16 cellular contexts compared by ENCODE assay signal in the genomic region with DNA sequence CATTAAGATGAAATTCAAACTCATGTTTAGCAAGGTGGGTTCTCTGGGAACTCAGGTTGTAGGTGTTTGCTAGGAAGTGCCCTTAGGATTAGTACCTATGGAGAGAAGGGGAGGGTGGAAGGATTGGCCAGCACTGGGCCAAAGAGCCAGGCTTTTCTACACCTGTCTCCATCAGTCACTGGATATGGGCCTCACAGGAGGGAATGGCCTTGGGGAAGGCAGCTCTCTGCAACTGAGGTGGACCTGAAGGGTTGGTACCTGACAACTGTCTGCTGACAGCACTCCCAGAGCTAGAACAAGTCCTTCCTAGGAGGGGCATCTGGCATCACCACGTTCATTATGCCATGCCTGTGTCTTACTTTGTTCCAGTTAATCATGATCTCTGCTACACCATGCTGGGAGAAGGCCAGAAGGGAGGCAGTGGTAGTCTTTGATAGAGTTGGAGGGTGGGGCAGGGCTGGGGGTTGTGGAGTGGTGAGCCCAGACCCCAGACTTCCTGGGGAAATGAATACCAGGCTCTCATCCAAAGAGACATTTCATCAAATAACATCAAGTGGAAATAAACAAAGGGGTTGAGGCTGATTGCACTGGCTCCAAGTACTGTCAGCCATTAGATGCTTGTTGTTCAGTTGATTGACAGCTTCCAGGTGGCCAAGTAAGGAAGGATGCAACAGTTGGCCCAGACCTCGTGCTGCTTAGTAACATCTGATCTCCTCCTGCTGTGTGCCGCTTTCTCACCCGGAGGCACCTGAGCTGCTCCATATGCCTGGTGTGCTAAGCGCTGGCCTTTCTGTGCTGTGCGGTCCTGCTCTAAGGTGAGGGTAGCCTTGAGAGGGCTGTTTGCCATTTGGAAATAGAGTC.
DNase-seq lines count a peak whose midpoint lies in the region; ATAC-seq and TF ChIP-seq lines count a peak whose summit lies in the region.
"Had no signal": no experiment of that assay in that cellular context is flagged by ENCODE, and none has a peak within 500 bp of the region (broad histone marks: within the 10 kb centered on the region; RNA-seq: fewer than 3 reads in every experiment).

No MANE protein-coding gene starts in this region.

- H3K36me3 ChIP-seq in SJCRH30: no peaks in the 10 kb centered on the region
- no peaks in the 10 kb centered on the region for H3K36me3 ChIP-seq in parathyroid adenoma (ENCODE audit: control insufficient read depth, insufficient read depth, low read length)

- TF ChIP-seq CTCF in GM12865 (IDR thresholded peaks at IDR 0.05; ENCODE audit: insufficient read depth, low read depth, low read length, missing control alignments) (no peak), parathyroid adenoma (IDR thresholded peaks at IDR 0.05) (no peak)

- no peaks in the 10 kb centered on the region for H3K9me3 ChIP-seq in SJCRH30 (replicated peaks)
- no peaks in the 10 kb centered on the region for H3K9me3 ChIP-seq in parathyroid adenoma (ENCODE audit: control insufficient read depth, low read length)

- no peak overlapping the region for H3K9ac ChIP-seq in parathyroid adenoma

- DNase-seq in DMS79 treated with DMSO at 0.1 percent for 48 hours (lab: John Stamatoyannopoulos, UW) (peak; percentile 6), DMS79 (lab: John Stamatoyannopoulos, UW) (no peak), GM12865 (ENCODE audit: low read depth) (peak; percentile 4), SJCRH30 (peak; percentile 16 to 55), T-helper 1 cell (no peak)
- DNase-seq in activated CD4-positive, alpha-beta T cell treated with anti-CD3 and anti-CD28 coated beads for 48 hours: no peak
- DNase-seq: 8988T; CD8-positive, alpha-beta memory T cell; H7; NCI-H1436 treated with DMSO at 0.1 percent for 48 hours; NCI-H226; NCI-H774 had no signal

- H3K27ac ChIP-seq in SJCRH30 (no peak overlapping the region), parathyroid adenoma (no peak overlapping the region)
- H3K27ac ChIP-seq: HL-60 had no signal

- H3K4me1 ChIP-seq in SJCRH30: no peaks in the 10 kb centered on the region; the same call in 1 of the 2 replicates
- no peaks in the 10 kb centered on the region for H3K4me1 ChIP-seq in parathyroid adenoma

- H3K79me2 ChIP-seq in parathyroid adenoma: no peaks in the 10 kb centered on the region

- H3K27me3 ChIP-seq in SJCRH30 (no peaks in the 10 kb centered on the region), parathyroid adenoma (ENCODE audit: control insufficient read depth, insufficient read depth, low read length) (no peaks in the 10 kb centered on the region)

- peak overlapping the region; percentile 34 for H2AFZ ChIP-seq in parathyroid adenoma

- H3K4me2 ChIP-seq in parathyroid adenoma (ENCODE audit: low read length): no peak overlapping the region

- no peak for ATAC-seq in GM21825 (IDR thresholded peaks at IDR 0.05; ENCODE audit: unreplicated experiment)
- ATAC-seq: Panc1 had no signal

- H3K4me3 ChIP-seq in GM12865 (ENCODE audit: low read depth, low read length): no peak overlapping the region
- no peak overlapping the region for H3K4me3 ChIP-seq in SJCRH30
- no peak overlapping the region for H3K4me3 ChIP-seq in parathyroid adenoma (ENCODE audit: low read depth, low read length)

Comparison
In these comparisons a context has a peak if more than half of its experiments do, and no peak if none do; other contexts are left out.
1. DNase-seq: peak in DMS79 treated with DMSO at 0.1 percent for 48 hours (single experiment), GM12865 (single experiment) and SJCRH30 (2 of 2); none in DMS79 (single experiment), T-helper 1 cell (0 of 5) and activated CD4-positive, alpha-beta T cell treated with anti-CD3 and anti-CD28 coated beads for 48 hours (single experiment).